12 cellular contexts compared by ENCODE assay signal in the genomic region with DNA sequence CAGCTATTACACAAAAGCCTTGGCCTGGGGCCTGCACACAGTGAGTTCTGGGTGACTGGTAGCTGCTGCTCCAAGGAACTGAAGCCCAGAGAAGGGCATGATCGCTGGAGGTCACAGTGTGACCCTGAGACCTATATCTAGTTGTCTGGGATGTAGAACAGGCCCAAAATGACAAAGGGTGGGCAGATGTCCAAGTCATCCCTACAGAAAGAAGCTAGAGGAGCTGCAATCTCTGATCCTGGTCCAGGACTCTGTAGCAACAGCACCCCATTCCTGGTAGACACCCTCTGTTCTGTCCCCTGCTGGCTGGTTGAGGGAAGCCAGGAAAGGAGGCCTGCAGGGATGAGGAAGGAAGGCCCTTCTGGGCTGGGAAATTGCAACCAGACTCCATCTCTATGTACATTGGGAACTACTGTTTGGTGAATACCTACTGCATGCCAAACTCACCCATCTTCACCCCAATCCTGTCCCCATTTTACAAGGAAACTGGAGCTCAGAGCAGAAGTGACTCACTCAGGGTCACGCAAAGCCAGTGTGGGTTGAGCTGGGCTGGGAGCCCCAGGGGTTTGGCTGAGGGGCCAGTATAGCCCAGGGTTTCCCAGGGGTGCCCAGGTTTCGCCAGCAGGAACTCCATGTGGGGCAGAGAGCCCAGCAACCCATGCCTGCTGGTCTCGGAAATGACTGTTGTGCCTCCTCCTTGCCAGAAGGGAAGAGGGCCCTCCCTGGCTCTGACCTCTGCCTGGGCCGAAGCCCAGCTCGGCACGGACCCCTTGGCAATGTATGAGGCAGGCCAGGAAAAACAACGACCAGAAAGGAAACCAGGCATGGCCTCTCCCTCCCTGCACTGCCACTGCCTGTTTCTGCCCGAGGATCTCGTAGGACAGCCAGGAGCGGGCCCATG. TPM values are rescaled to one million over a fixed set of nuclear protein-coding genes. Genes with fewer than 3 reads are reported as not detected.
DNase-seq lines count a peak whose midpoint lies in the region; ATAC-seq and TF ChIP-seq lines count a peak whose summit lies in the region.
"Had no signal": no experiment of that assay in that cellular context is flagged by ENCODE, and none has a peak within 500 bp of the region (broad histone marks: within the 10 kb centered on the region; RNA-seq: fewer than 3 reads in every experiment).

No MANE protein-coding gene starts in this region.

- H3K36me3 ChIP-seq in lung (ENCODE audit: control insufficient read depth in 2 of 2, insufficient read depth in 2 of 2, low read length in 2 of 2) (peaks cover 0 to 18% of the 10 kb centered on the region in 2 donors), upper lobe of left lung (peaks cover 4 to 20% (median 10%) of the 10 kb centered on the region in 4 donors)
- H3K36me3 ChIP-seq: right lobe of liver had no signal

- ATAC-seq in lung (ENCODE audit: insufficient read depth, low FRiP score) (no peak), upper lobe of left lung (ENCODE audit: low FRiP score in 2 of 2) (peak; percentile 2 to 12), HG02973 (IDR thresholded peaks at IDR 0.05; ENCODE audit: unreplicated experiment) (no peak)

- no peak for TF ChIP-seq POLR2A in upper lobe of left lung (IDR thresholded peaks at IDR 0.05)

- H3K27ac ChIP-seq in cingulate gyrus (ENCODE audit: low read depth, low read length) (peak overlapping the region; percentile 79), lung (ENCODE audit: low read depth in 1 of 2, low read length in 1 of 2) (peak overlapping the region; percentile 77 to 83), upper lobe of left lung (peak overlapping the region; percentile 69 to 85 (median 83))
- H3K27ac ChIP-seq: 22Rv1 had no signal

- DNase-seq in DMS 273 (lab: John Stamatoyannopoulos, UW; ENCODE audit: unreplicated experiment) (peak; percentile 30), DMS 273 treated with DMSO at 0.1 percent for 48 hours (lab: John Stamatoyannopoulos, UW) (no peak), lung (ENCODE audit: low spot score) (peak; percentile 61), upper lobe of left lung (peak; percentile 41 to 88), GF-D8 (lab: John Stamatoyannopoulos, UW) (no peak)
- DNase-seq in stimulated activated CD8-positive, alpha-beta memory T cell treated with anti-CD3 and anti-CD28 coated beads, Interleukin-4, amount 100 ng/mL, for 48 hours = no peak
- DNase-seq: activated naive CD4-positive, alpha-beta T cell treated with anti-CD3 and anti-CD28 coated beads, Interleukin-2, amount 50 U/mL, for 16 hours; NCI-H774 had no signal

- H3K4me1 ChIP-seq in lung (ENCODE audit: control insufficient read depth in 2 of 2, insufficient read depth in 2 of 2, low read length in 2 of 2) (peaks cover 17 to 30% of the 10 kb centered on the region in 2 donors), upper lobe of left lung (peaks cover 44 to 72% (median 58%) of the 10 kb centered on the region in 4 donors)

- no peak overlapping the region for H3K4me3 ChIP-seq in lung
- H3K4me3 ChIP-seq in upper lobe of left lung = no peak overlapping the region
- H3K4me3 ChIP-seq: right lobe of liver had no signal

- WGBS in lung, 2 donors = 57 to 73% methylated on average over 11 of the region's 11 CpGs
- 61 to 80% methylated on average over 1 to 11 of the region's 11 CpGs for WGBS in upper lobe of left lung, 2 donors

- TF ChIP-seq EP300 in upper lobe of left lung (IDR thresholded peaks at IDR 0.05) = peak in 1 of 4 donors; percentile 28

- no peaks in the 10 kb centered on the region for H3K9me3 ChIP-seq in lung (ENCODE audit: control insufficient read depth in 2 of 2, insufficient read depth in 1 of 2, low read length in 1 of 2)
- no peaks in the 10 kb centered on the region for H3K9me3 ChIP-seq in upper lobe of left lung
- H3K9me3 ChIP-seq: right lobe of liver had no signal

- H3K27me3 ChIP-seq in lung (ENCODE audit: control insufficient read depth, insufficient read depth) = no peaks in the 10 kb centered on the region
- H3K27me3 ChIP-seq in upper lobe of left lung = no peaks in the 10 kb centered on the region
- H3K27me3 ChIP-seq: right lobe of liver had no signal

- TF ChIP-seq CTCF in lung (IDR thresholded peaks at IDR 0.05; ENCODE audit: control extremely low read depth, extremely low read depth) = no peak
- peak; percentile 13 to 41 (median 26) for TF ChIP-seq CTCF in upper lobe of left lung (IDR thresholded peaks at IDR 0.05)

RNA-seq across cellular contexts. Expression of gene TLDC2, which starts 44.9 kb away (rescaled TPM):
- under 1 TPM; 0.23 to 0.67 TPM for total RNA-seq in lung
- under 1 TPM; 0.07 to 0.12 TPM for polyA plus RNA-seq in lung
- total RNA-seq in upper lobe of left lung = 1 to 10 TPM in 1 of 6 donors, under 1 TPM in 2, not detected in 3; 0.31 to 1.3 (median 0.61) TPM

RNA-seq across cellular contexts. Expression of gene DSN1, which starts 57.5 kb away (rescaled TPM):
- total RNA-seq in lung (10 to 100 TPM; 10.5 to 11.0 TPM), upper lobe of left lung (10 to 100 TPM in 2 of 6 donors, 1 to 10 TPM in 4; 4.7 to 29.3 (median 7.8) TPM)
- 1 to 10 TPM; 5.8 to 8.9 TPM for polyA plus RNA-seq in lung

Comparison
In these comparisons a context has a peak if more than half of its experiments do, and no peak if none do; other contexts are left out.
1. DNase-seq: peak in DMS 273 (single experiment), lung (single experiment) and upper lobe of left lung (2 of 2); none in DMS 273 treated with DMSO at 0.1 percent for 48 hours (single experiment), GF-D8 (single experiment) and stimulated activated CD8-positive, alpha-beta memory T cell treated with anti-CD3 and anti-CD28 coated beads, Interleukin-4, amount 100 ng/mL, for 48 hours (single experiment).
2. ATAC-seq: peak in upper lobe of left lung (2 of 2); none in lung (single experiment) and HG02973 (single experiment).
3. Peak in every context shown above with its lines, with median percentiles within 50 percentile points of each other: H3K27ac ChIP-seq.